13 cellular contexts compared by ENCODE assay signal in genomic region chr10:14478201-14478600, GRCh38.
"Had no signal": no experiment of that assay in that cellular context is flagged by ENCODE, and none has a peak within 500 bp of the region (broad histone marks: within the 10 kb centered on the region; RNA-seq: fewer than 3 reads in every experiment).

No MANE protein-coding gene starts in this region.

- H3K27me3 ChIP-seq: foreskin keratinocyte, right atrium auricular region, tibial nerve had no signal

- H3K4me1 Mint-ChIP-seq: activated CD4-positive, alpha-beta T cell treated with anti-CD3 and anti-CD28 coated beads, Interleukin-2, amount 10 ng/mL, durations not matched to agents 24 days and 14 days; activated T-helper 17 cell treated with anti-CD3 and anti-CD28 coated beads, Interleukin-2, amount 50 U/mL, for 72 hours; stimulated activated memory B cell treated with anti-CD40 and anti-IgM and Interleukin-4, amounts not matched to agents 10 μg/mL and 1 μg/mL and 100 μg/mL, for 72 hours had no signal

- H3K36me3 ChIP-seq: esophagus squamous epithelium, left lung, right atrium auricular region, spleen, tibial nerve had no signal

- DNase-seq: activated T-cell treated with anti-CD3 and anti-CD28 coated beads for 4 hours, esophagus squamous epithelium, spleen, T-helper 9 cell had no signal

- H3K4me1 ChIP-seq: esophagus squamous epithelium, foreskin keratinocyte, left lung, spleen had no signal

- FAIRE-seq: endometrium had no signal

- H3K9me3 Mint-ChIP-seq: activated CD4-positive, alpha-beta T cell treated with anti-CD3 and anti-CD28 coated beads, Interleukin-2, amount 10 ng/mL, durations not matched to agents 24 days and 14 days; activated T-helper 17 cell treated with anti-CD3 and anti-CD28 coated beads, Interleukin-2, amount 50 U/mL, for 72 hours; stimulated activated memory B cell treated with anti-CD40 and anti-IgM and Interleukin-4, amounts not matched to agents 10 μg/mL and 1 μg/mL and 100 μg/mL, for 72 hours had no signal

- H3K9me3 ChIP-seq: esophagus squamous epithelium, left lung, right atrium auricular region, spleen, tibial nerve had no signal

- H3K27ac Mint-ChIP-seq: activated CD4-positive, alpha-beta T cell treated with anti-CD3 and anti-CD28 coated beads, Interleukin-2, amount 10 ng/mL, durations not matched to agents 24 days and 14 days; activated T-helper 17 cell treated with anti-CD3 and anti-CD28 coated beads, Interleukin-2, amount 50 U/mL, for 72 hours; stimulated activated memory B cell treated with anti-CD40 and anti-IgM and Interleukin-4, amounts not matched to agents 10 μg/mL and 1 μg/mL and 100 μg/mL, for 72 hours had no signal

- H3K4me3 ChIP-seq: esophagus squamous epithelium, left lung, right atrium auricular region, spleen, tibial nerve had no signal

- H3K27ac ChIP-seq: esophagus squamous epithelium, foreskin keratinocyte, left lung, right atrium auricular region, spleen, VCaP had no signal

- H3K36me3 Mint-ChIP-seq: stimulated activated memory B cell treated with anti-CD40 and anti-IgM and Interleukin-4, amounts not matched to agents 10 μg/mL and 1 μg/mL and 100 μg/mL, for 72 hours had no signal

- H3K4me3 Mint-ChIP-seq: activated CD4-positive, alpha-beta T cell treated with anti-CD3 and anti-CD28 coated beads, Interleukin-2, amount 10 ng/mL, durations not matched to agents 24 days and 14 days; activated T-helper 17 cell treated with anti-CD3 and anti-CD28 coated beads, Interleukin-2, amount 50 U/mL, for 72 hours; stimulated activated memory B cell treated with anti-CD40 and anti-IgM and Interleukin-4, amounts not matched to agents 10 μg/mL and 1 μg/mL and 100 μg/mL, for 72 hours had no signal
